1 cellular context compared by ENCODE assay signal in genomic region chr19:18396471-18397241, GRCh38.
TF ChIP-seq lines count a peak whose summit lies in the region.

No MANE protein-coding gene starts in this region.

TF ChIP-seq in HepG2, 621 proteins besides CTCF, POLR2A, EP300 and RAD21 (continued from another document and continues in another):
- TF ChIP-seq, protein P1, sequence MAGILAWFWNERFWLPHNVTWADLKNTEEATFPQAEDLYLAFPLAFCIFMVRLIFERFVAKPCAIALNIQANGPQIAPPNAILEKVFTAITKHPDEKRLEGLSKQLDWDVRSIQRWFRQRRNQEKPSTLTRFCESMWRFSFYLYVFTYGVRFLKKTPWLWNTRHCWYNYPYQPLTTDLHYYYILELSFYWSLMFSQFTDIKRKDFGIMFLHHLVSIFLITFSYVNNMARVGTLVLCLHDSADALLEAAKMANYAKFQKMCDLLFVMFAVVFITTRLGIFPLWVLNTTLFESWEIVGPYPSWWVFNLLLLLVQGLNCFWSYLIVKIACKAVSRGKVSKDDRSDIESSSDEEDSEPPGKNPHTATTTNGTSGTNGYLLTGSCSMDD (CRISPR knock-in tag; IDR thresholded peaks at IDR 0.05), result no peak
- TF ChIP-seq ZNF749 (CRISPR knock-in tag; IDR thresholded peaks at IDR 0.05; ENCODE audit: borderline replicate concordance) (no peak), U2AF1 (optimal IDR thresholded peaks at IDR 0.05; ENCODE audit: low read depth, low read length) (no peak), ZKSCAN8 (CRISPR knock-in tag; IDR thresholded peaks at IDR 0.05; ENCODE audit: borderline replicate concordance) (0 out of 2 replicates have a peak, but pooled peaks have one; percentile 17), NR3C1 (CRISPR knock-in tag; IDR thresholded peaks at IDR 0.05) (no peak), HNRNPUL1 (IDR thresholded peaks at IDR 0.05; ENCODE audit: low read depth, low read length) (no peak), NONO (IDR thresholded peaks at IDR 0.05) (no peak), NONO (CRISPR knock-in tag; conservative IDR thresholded peaks at IDR 0.05) (no peak), ZNF205 (CRISPR knock-in tag; IDR thresholded peaks at IDR 0.05) (no peak), ZNF333 (CRISPR knock-in tag; IDR thresholded peaks at IDR 0.05; ENCODE audit: borderline replicate concordance) (no peak), ZNF530 (CRISPR knock-in tag; IDR thresholded peaks at IDR 0.05; ENCODE audit: low read depth) (no peak), PHB2 (IDR thresholded peaks at IDR 0.05; ENCODE audit: partially characterized antibody) (no peak), ZNF768 (CRISPR knock-in tag; IDR thresholded peaks at IDR 0.05) (no peak), ZNF253 (CRISPR knock-in tag; IDR thresholded peaks at IDR 0.05; ENCODE audit: borderline replicate concordance) (no peak), ZSCAN22 (CRISPR knock-in tag; IDR thresholded peaks at IDR 0.05) (no peak), ZNF33A (CRISPR knock-in tag; IDR thresholded peaks at IDR 0.05; ENCODE audit: borderline replicate concordance) (no peak), ZNF841 (CRISPR knock-in tag; IDR thresholded peaks at IDR 0.05; ENCODE audit: borderline replicate concordance) (no peak), ZNF382 (CRISPR knock-in tag; IDR thresholded peaks at IDR 0.05; ENCODE audit: borderline replicate concordance) (no peak), KLF16 (CRISPR knock-in tag; IDR thresholded peaks at IDR 0.05) (no peak), ZNF10 (CRISPR knock-in tag; IDR thresholded peaks at IDR 0.05; ENCODE audit: borderline replicate concordance, low read depth) (no peak), TOE1 (CRISPR knock-in tag; IDR thresholded peaks at IDR 0.05) (no peak), BATF2 (CRISPR knock-in tag; IDR thresholded peaks at IDR 0.05) (no peak), TSC22D2 (CRISPR knock-in tag; IDR thresholded peaks at IDR 0.05; ENCODE audit: borderline replicate concordance) (no peak), SMAD9 (CRISPR knock-in tag; IDR thresholded peaks at IDR 0.05) (no peak), NR2F6 (IDR thresholded peaks at IDR 0.05) (peak; percentile 75), NR2F6 (CRISPR knock-in tag; IDR thresholded peaks at IDR 0.05) (peak; percentile 94), ZMAT5 (CRISPR knock-in tag; IDR thresholded peaks at IDR 0.05; ENCODE audit: borderline replicate concordance, low read depth) (no peak), KDM4B (CRISPR knock-in tag; IDR thresholded peaks at IDR 0.05) (no peak), RBAK (CRISPR knock-in tag; IDR thresholded peaks at IDR 0.05) (no peak), IRX3 (CRISPR knock-in tag; IDR thresholded peaks at IDR 0.05; ENCODE audit: borderline replicate concordance, low read depth) (0 out of 2 replicates have a peak, but pooled peaks have one; percentile 44), NPAS2 (CRISPR knock-in tag; IDR thresholded peaks at IDR 0.05; ENCODE audit: borderline replicate concordance) (no peak), ZBTB1 (CRISPR knock-in tag; IDR thresholded peaks at IDR 0.05; ENCODE audit: borderline replicate concordance) (no peak), AFF4 (CRISPR knock-in tag; IDR thresholded peaks at IDR 0.05) (no peak), PHF20 (CRISPR knock-in tag; IDR thresholded peaks at IDR 0.05) (no peak), SMAD3 (CRISPR knock-in tag; IDR thresholded peaks at IDR 0.05) (no peak), CBX2 (IDR thresholded peaks at IDR 0.05; ENCODE audit: low read depth, low read length) (no peak), CBX2 (CRISPR knock-in tag; IDR thresholded peaks at IDR 0.05; ENCODE audit: low read depth) (no peak), NFYC (CRISPR knock-in tag; IDR thresholded peaks at IDR 0.05) (no peak), TCF12 (IDR thresholded peaks at IDR 0.05) (no peak), TCF12 (CRISPR knock-in tag; IDR thresholded peaks at IDR 0.05) (no peak), ZNF781 (CRISPR knock-in tag; IDR thresholded peaks at IDR 0.05; ENCODE audit: borderline replicate concordance, not compliant biosample characterization) (no peak)
- TF ChIP-seq, protein P2, sequence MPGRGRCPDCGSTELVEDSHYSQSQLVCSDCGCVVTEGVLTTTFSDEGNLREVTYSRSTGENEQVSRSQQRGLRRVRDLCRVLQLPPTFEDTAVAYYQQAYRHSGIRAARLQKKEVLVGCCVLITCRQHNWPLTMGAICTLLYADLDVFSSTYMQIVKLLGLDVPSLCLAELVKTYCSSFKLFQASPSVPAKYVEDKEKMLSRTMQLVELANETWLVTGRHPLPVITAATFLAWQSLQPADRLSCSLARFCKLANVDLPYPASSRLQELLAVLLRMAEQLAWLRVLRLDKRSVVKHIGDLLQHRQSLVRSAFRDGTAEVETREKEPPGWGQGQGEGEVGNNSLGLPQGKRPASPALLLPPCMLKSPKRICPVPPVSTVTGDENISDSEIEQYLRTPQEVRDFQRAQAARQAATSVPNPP (CRISPR knock-in tag; IDR thresholded peaks at IDR 0.05), result no peak
- TF ChIP-seq, protein P3, sequence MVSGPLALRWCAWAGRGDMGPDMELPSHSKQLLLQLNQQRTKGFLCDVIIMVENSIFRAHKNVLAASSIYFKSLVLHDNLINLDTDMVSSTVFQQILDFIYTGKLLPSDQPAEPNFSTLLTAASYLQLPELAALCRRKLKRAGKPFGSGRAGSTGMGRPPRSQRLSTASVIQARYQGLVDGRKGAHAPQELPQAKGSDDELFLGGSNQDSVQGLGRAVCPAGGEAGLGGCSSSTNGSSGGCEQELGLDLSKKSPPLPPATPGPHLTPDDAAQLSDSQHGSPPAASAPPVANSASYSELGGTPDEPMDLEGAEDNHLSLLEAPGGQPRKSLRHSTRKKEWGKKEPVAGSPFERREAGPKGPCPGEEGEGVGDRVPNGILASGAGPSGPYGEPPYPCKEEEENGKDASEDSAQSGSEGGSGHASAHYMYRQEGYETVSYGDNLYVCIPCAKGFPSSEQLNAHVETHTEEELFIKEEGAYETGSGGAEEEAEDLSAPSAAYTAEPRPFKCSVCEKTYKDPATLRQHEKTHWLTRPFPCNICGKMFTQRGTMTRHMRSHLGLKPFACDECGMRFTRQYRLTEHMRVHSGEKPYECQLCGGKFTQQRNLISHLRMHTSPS (CRISPR knock-in tag; IDR thresholded peaks at IDR 0.05; ENCODE audit: low read depth), result peak; percentile 90
- TF ChIP-seq, protein P4, sequence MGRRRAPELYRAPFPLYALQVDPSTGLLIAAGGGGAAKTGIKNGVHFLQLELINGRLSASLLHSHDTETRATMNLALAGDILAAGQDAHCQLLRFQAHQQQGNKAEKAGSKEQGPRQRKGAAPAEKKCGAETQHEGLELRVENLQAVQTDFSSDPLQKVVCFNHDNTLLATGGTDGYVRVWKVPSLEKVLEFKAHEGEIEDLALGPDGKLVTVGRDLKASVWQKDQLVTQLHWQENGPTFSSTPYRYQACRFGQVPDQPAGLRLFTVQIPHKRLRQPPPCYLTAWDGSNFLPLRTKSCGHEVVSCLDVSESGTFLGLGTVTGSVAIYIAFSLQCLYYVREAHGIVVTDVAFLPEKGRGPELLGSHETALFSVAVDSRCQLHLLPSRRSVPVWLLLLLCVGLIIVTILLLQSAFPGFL (CRISPR knock-in tag; IDR thresholded peaks at IDR 0.05), result no peak
- TF ChIP-seq, protein P5, sequence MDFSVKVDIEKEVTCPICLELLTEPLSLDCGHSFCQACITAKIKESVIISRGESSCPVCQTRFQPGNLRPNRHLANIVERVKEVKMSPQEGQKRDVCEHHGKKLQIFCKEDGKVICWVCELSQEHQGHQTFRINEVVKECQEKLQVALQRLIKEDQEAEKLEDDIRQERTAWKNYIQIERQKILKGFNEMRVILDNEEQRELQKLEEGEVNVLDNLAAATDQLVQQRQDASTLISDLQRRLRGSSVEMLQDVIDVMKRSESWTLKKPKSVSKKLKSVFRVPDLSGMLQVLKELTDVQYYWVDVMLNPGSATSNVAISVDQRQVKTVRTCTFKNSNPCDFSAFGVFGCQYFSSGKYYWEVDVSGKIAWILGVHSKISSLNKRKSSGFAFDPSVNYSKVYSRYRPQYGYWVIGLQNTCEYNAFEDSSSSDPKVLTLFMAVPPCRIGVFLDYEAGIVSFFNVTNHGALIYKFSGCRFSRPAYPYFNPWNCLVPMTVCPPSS (IDR thresholded peaks at IDR 0.05), result no peak
- TF ChIP-seq, protein P6, sequence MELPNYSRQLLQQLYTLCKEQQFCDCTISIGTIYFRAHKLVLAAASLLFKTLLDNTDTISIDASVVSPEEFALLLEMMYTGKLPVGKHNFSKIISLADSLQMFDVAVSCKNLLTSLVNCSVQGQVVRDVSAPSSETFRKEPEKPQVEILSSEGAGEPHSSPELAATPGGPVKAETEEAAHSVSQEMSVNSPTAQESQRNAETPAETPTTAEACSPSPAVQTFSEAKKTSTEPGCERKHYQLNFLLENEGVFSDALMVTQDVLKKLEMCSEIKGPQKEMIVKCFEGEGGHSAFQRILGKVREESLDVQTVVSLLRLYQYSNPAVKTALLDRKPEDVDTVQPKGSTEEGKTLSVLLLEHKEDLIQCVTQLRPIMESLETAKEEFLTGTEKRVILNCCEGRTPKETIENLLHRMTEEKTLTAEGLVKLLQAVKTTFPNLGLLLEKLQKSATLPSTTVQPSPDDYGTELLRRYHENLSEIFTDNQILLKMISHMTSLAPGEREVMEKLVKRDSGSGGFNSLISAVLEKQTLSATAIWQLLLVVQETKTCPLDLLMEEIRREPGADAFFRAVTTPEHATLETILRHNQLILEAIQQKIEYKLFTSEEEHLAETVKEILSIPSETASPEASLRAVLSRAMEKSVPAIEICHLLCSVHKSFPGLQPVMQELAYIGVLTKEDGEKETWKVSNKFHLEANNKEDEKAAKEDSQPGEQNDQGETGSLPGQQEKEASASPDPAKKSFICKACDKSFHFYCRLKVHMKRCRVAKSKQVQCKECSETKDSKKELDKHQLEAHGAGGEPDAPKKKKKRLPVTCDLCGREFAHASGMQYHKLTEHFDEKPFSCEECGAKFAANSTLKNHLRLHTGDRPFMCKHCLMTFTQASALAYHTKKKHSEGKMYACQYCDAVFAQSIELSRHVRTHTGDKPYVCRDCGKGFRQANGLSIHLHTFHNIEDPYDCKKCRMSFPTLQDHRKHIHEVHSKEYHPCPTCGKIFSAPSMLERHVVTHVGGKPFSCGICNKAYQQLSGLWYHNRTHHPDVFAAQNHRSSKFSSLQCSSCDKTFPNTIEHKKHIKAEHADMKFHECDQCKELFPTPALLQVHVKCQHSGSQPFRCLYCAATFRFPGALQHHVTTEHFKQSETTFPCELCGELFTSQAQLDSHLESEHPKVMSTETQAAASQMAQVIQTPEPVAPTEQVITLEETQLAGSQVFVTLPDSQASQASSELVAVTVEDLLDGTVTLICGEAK (IDR thresholded peaks at IDR 0.05), result no peak
- TF ChIP-seq, protein P6 (CRISPR knock-in tag; IDR thresholded peaks at IDR 0.05), result no peak; the same call in 1 of the 2 replicates
